33 cellular contexts compared by ENCODE assay signal in the genomic region with DNA sequence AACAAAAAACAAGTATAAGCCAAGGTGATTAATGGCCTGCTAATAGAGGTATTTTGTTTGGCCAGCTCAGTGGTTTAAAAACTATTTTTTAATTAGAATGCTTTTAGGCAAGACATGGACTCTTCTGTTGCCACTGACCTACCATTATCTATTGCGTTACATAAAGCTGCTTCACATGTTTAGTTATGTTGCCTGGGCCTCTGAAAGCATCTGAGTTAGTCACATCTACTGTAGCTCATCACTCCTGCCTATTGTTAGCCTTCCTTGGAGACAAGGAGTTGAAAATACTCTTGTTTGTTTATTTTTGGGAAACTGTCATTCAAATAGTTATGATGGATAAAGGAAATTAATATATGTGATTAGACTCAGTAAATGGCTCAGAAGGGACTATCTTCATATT. TPM values are rescaled to one million over a fixed set of nuclear protein-coding genes. Genes with fewer than 3 reads are reported as not detected.
"Had no signal": no experiment of that assay in that cellular context is flagged by ENCODE, and none has a peak within 500 bp of the region (broad histone marks: within the 10 kb centered on the region; RNA-seq: fewer than 3 reads in every experiment).

No MANE protein-coding gene starts in this region.

- H3K9me3 Mint-ChIP-seq: activated CD4-positive, alpha-beta T cell treated with anti-CD3 and anti-CD28 coated beads, Interleukin-2, amount 10 ng/mL, durations not matched to agents 7 days and 5 days; activated naive CD4-positive, alpha-beta T cell treated with anti-CD3 and anti-CD28 coated beads, Interleukin-2, amount 10 ng/mL, durations not matched to agents 7 days and 5 days; activated T-cell treated with anti-CD3 and anti-CD28 coated beads, Interleukin-2, amount 50 U/mL, for 24 hours; T-helper 2 cell treated with Interferon-gamma antibody and Interleukin-4, amounts not matched to agents 5 μg/mL and 100 μg/mL, for 36 hours had no signal

- H3K27ac Mint-ChIP-seq: activated CD4-positive, alpha-beta T cell treated with anti-CD3 and anti-CD28 coated beads for 36 hours; activated CD4-positive, alpha-beta T cell treated with anti-CD3 and anti-CD28 coated beads, Interleukin-2, amount 10 ng/mL, durations not matched to agents 7 days and 5 days; activated CD8-positive, alpha-beta T cell treated with anti-CD3 and anti-CD28 coated beads, Interleukin-2, amount 10 ng/mL, durations not matched to agents 7 days and 5 days; activated naive CD4-positive, alpha-beta T cell treated with anti-CD3 and anti-CD28 coated beads, Interleukin-2, amount 10 ng/mL, durations not matched to agents 7 days and 5 days; activated naive CD8-positive, alpha-beta T cell; activated naive CD8-positive, alpha-beta T cell treated with anti-CD3 and anti-CD28 coated beads, Interleukin-2, amount 50 U/mL, for 24 hours; activated T-cell treated with anti-CD3 and anti-CD28 coated beads, Interleukin-2, amount 50 U/mL, for 24 hours; T-helper 1 cell treated with Interleukin-12 subunit alpha and Interleukin-12 subunit beta and Interleukin-4 antibody, amounts not matched to agents 30 μg/mL and 1 μg/mL, for 36 hours; T-helper 2 cell treated with Interferon-gamma antibody and Interleukin-4, amounts not matched to agents 5 μg/mL and 100 μg/mL, for 36 hours had no signal

- H3K4me1 ChIP-seq: Peyer's patch, SJSA1 had no signal

- FAIRE-seq: TTC549 had no signal

- H3K4me1 Mint-ChIP-seq: activated CD4-positive, alpha-beta T cell treated with anti-CD3 and anti-CD28 coated beads for 36 hours; activated CD4-positive, alpha-beta T cell treated with anti-CD3 and anti-CD28 coated beads, Interleukin-2, amount 10 ng/mL, durations not matched to agents 7 days and 5 days; activated naive CD4-positive, alpha-beta T cell treated with anti-CD3 and anti-CD28 coated beads, Interleukin-2, amount 10 ng/mL, durations not matched to agents 7 days and 5 days; activated naive CD8-positive, alpha-beta T cell treated with anti-CD3 and anti-CD28 coated beads, Interleukin-2, amount 50 U/mL, for 24 hours had no signal

- DNase-seq: activated CD4-positive, alpha-beta T cell treated with anti-CD3 and anti-CD28 coated beads for 36 hours; activated CD4-positive, alpha-beta T cell treated with anti-CD3 and anti-CD28 coated beads, Interleukin-2, amount 10 ng/mL, durations not matched to agents 7 days and 5 days; activated CD4-positive, alpha-beta T cell treated with anti-CD3 and anti-CD28 coated beads, Interleukin-2, amount 50 U/mL, for 48 hours; activated CD8-positive, alpha-beta T cell treated with anti-CD3 and anti-CD28 coated beads, Interleukin-2, amount 10 ng/mL, durations not matched to agents 7 days and 5 days; activated gamma-delta T cell treated with Interleukin-2 at 50 U/mL for 16 hours; activated naive CD4-positive, alpha-beta T cell treated with anti-CD3 and anti-CD28 coated beads, Interleukin-2, amount 10 ng/mL, durations not matched to agents 7 days and 5 days; activated naive CD8-positive, alpha-beta T cell treated with anti-CD3 and anti-CD28 coated beads, Interleukin-2, amount 50 U/mL, for 24 hours; activated T-cell treated with anti-CD3 and anti-CD28 coated beads, Interleukin-2, amount 50 U/mL, for 24 hours; amniotic stem cell; aorta; brain microvascular endothelial cell; central memory CD4-positive, alpha-beta T cell; MM.1S; MV-4-11; NCI-H1092; NCI-H1436 treated with DMSO at 0.1 percent for 48 hours; NCI-H1694 treated with DMSO at 0.1 percent for 48 hours; NCI-H2029; NCI-H2171; NCI-H510A; NCI-H526; NCI-H748 treated with DMSO at 0.1 percent for 48 hours; NK-92 treated with Interleukin-12 subunit alpha and Interleukin-12 subunit beta, amount 100 ng/mL, for 24 hours; PC-3; Peyer's patch; RPMI8226; SHP77 treated with DMSO at 0.1 percent for 48 hours; SK-N-SH had no signal

- H3K9me3 ChIP-seq: SJSA1, SK-N-SH had no signal

- H3K4me2 ChIP-seq: SK-N-SH had no signal

- ATAC-seq: activated CD4-positive, alpha-beta T cell treated with anti-CD3 and anti-CD28 coated beads for 36 hours; activated CD8-positive, alpha-beta T cell treated with anti-CD3 and anti-CD28 coated beads, Interleukin-2, amount 10 ng/mL, durations not matched to agents 7 days and 5 days; activated naive CD8-positive, alpha-beta T cell treated with anti-CD3 and anti-CD28 coated beads, Interleukin-2, amount 50 U/mL, for 24 hours; PC-3 had no signal

- H3K27me3 ChIP-seq: brain microvascular endothelial cell, Peyer's patch, SJSA1 had no signal

- H3K27me3 Mint-ChIP-seq: activated CD4-positive, alpha-beta T cell treated with anti-CD3 and anti-CD28 coated beads for 36 hours; activated CD4-positive, alpha-beta T cell treated with anti-CD3 and anti-CD28 coated beads, Interleukin-2, amount 10 ng/mL, durations not matched to agents 7 days and 5 days; activated naive CD4-positive, alpha-beta T cell treated with anti-CD3 and anti-CD28 coated beads, Interleukin-2, amount 10 ng/mL, durations not matched to agents 7 days and 5 days; activated naive CD8-positive, alpha-beta T cell; activated naive CD8-positive, alpha-beta T cell treated with anti-CD3 and anti-CD28 coated beads, Interleukin-2, amount 50 U/mL, for 24 hours; activated T-cell treated with anti-CD3 and anti-CD28 coated beads, Interleukin-2, amount 50 U/mL, for 24 hours had no signal

- H3K9ac ChIP-seq: SK-N-SH had no signal

- H3K4me3 ChIP-seq: Peyer's patch, SJSA1 had no signal

- H3K4me3 Mint-ChIP-seq: activated CD4-positive, alpha-beta T cell treated with anti-CD3 and anti-CD28 coated beads for 36 hours; activated CD4-positive, alpha-beta T cell treated with anti-CD3 and anti-CD28 coated beads, Interleukin-2, amount 10 ng/mL, durations not matched to agents 7 days and 5 days; activated CD8-positive, alpha-beta T cell treated with anti-CD3 and anti-CD28 coated beads, Interleukin-2, amount 10 ng/mL, durations not matched to agents 7 days and 5 days; activated naive CD4-positive, alpha-beta T cell treated with anti-CD3 and anti-CD28 coated beads, Interleukin-2, amount 10 ng/mL, durations not matched to agents 7 days and 5 days; activated naive CD8-positive, alpha-beta T cell; activated naive CD8-positive, alpha-beta T cell treated with anti-CD3 and anti-CD28 coated beads, Interleukin-2, amount 50 U/mL, for 24 hours; activated T-cell treated with anti-CD3 and anti-CD28 coated beads, Interleukin-2, amount 50 U/mL, for 24 hours; T-helper 1 cell treated with Interleukin-12 subunit alpha and Interleukin-12 subunit beta and Interleukin-4 antibody, amounts not matched to agents 30 μg/mL and 1 μg/mL, for 36 hours; T-helper 2 cell treated with Interferon-gamma antibody and Interleukin-4, amounts not matched to agents 5 μg/mL and 100 μg/mL, for 36 hours had no signal

- H3K27ac ChIP-seq: brain microvascular endothelial cell, Peyer's patch, SJSA1 had no signal

RNA-seq across cellular contexts. Expression of a gene that starts 26.7 kb away (rescaled TPM):
- total RNA-seq: PC-3 had no signal
